Comparison of ENCODE assay signal across 19 cellular contexts in genomic region chr22:31332886-31333285, GRCh38. TPM values are rescaled to one million over a fixed set of nuclear protein-coding genes. Genes with fewer than 3 reads are reported as not detected.
DNase-seq lines count a peak whose midpoint lies in the region; ATAC-seq and TF ChIP-seq lines count a peak whose summit lies in the region.
"Had no signal": no experiment of that assay in that cellular context is flagged by ENCODE, and none has a peak within 500 bp of the region (broad histone marks: within the 10 kb centered on the region; RNA-seq: fewer than 3 reads in every experiment).

No MANE protein-coding gene starts in this region.

- H4K20me1 ChIP-seq in OCI-LY7 (ENCODE audit: insufficient read depth, low read length), result no peaks in the 10 kb centered on the region

- H3K27ac ChIP-seq in OCI-LY7 (ENCODE audit: low read depth, low read length, poor library complexity, severe bottlenecking) (no peak overlapping the region), right atrium auricular region (no peak overlapping the region), psoas muscle (no peak overlapping the region)
- H3K27ac ChIP-seq: brain microvascular endothelial cell, epithelial cell of prostate, spleen had no signal

- no peak overlapping the region for H3K4me3 Mint-ChIP-seq in activated naive CD4-positive, alpha-beta T cell treated with anti-CD3 and anti-CD28 coated beads for 36 hours
- H3K4me3 Mint-ChIP-seq in effector memory CD8-positive, alpha-beta T cell, result no peak overlapping the region
- no peak overlapping the region for H3K4me3 Mint-ChIP-seq in stimulated activated effector memory CD8-positive, alpha-beta T cell treated with anti-CD3 and anti-CD28 coated beads, Interleukin-12 subunit alpha, Interleukin-12 subunit beta, amount 100 ng/mL, for 72 hours
- H3K4me3 Mint-ChIP-seq: CD4-positive, CD25-positive, alpha-beta regulatory T cell had no signal

- ATAC-seq in effector memory CD8-positive, alpha-beta T cell (replicated peaks), result no peak
- no peak for ATAC-seq in stimulated activated effector memory CD8-positive, alpha-beta T cell treated with anti-CD3 and anti-CD28 coated beads, Interleukin-12 subunit alpha, Interleukin-12 subunit beta, amount 100 ng/mL, for 72 hours
- no peak for ATAC-seq in psoas muscle
- ATAC-seq: left lobe of liver had no signal

- H3K9me3 ChIP-seq in OCI-LY7 (ENCODE audit: low read length) (no peaks in the 10 kb centered on the region), right atrium auricular region (no peaks in the 10 kb centered on the region), psoas muscle (no peaks in the 10 kb centered on the region)
- H3K9me3 ChIP-seq: HAP-1, SK-N-SH, spleen had no signal

- CTCF ChIA-PET in activated naive CD4-positive, alpha-beta T cell treated with anti-CD3 and anti-CD28 coated beads for 36 hours (lab: Charles Lee), result interaction anchor here (0.7 kb wide), 1 partner anchor 337 kb away, joined by 5 read pairs; no protein-coding TSS in a partner anchor
- CTCF ChIA-PET in OCI-LY7 (lab: Charles Lee; ENCODE audit: unreplicated experiment), result no interaction called here

- TF ChIP-seq CTCF in OCI-LY7 (conservative IDR thresholded peaks at IDR 0.05; ENCODE audit: low read length), result no peak
- TF ChIP-seq CTCF in right atrium auricular region (IDR thresholded peaks at IDR 0.05), result no peak
- no peak for TF ChIP-seq CTCF in psoas muscle (IDR thresholded peaks at IDR 0.05)

- no peak for DNase-seq in activated naive CD4-positive, alpha-beta T cell treated with anti-CD3 and anti-CD28 coated beads for 36 hours
- DNase-seq in activated naive CD4-positive, alpha-beta T cell treated with Interleukin-2 at 50 U/mL for 16 hours, result no peak
- no peak for DNase-seq in OCI-LY7 (ENCODE audit: low spot score)
- no peak for DNase-seq in effector memory CD8-positive, alpha-beta T cell
- DNase-seq in stimulated activated effector memory CD8-positive, alpha-beta T cell treated with anti-CD3 and anti-CD28 coated beads, Interleukin-12 subunit alpha, Interleukin-12 subunit beta, amount 100 ng/mL, for 72 hours (ENCODE audit: low spot score in 2 of 2), result no peak
- no peak for DNase-seq in right atrium auricular region (ENCODE audit: low spot score)
- DNase-seq in NCI-H2227 treated with DMSO at 0.1 percent for 48 hours (lab: John Stamatoyannopoulos, UW), result no peak
- DNase-seq in psoas muscle, result no peak
- DNase-seq: brain microvascular endothelial cell; CD4-positive, CD25-positive, alpha-beta regulatory T cell; dermis blood vessel endothelial cell; KBM-7; NCI-H2081; RPMI8226; SK-N-SH; spleen had no signal

- no peaks in the 10 kb centered on the region for H3K9me3 Mint-ChIP-seq in activated naive CD4-positive, alpha-beta T cell treated with anti-CD3 and anti-CD28 coated beads for 36 hours
- H3K9me3 Mint-ChIP-seq in effector memory CD8-positive, alpha-beta T cell, result no peaks in the 10 kb centered on the region
- H3K9me3 Mint-ChIP-seq in stimulated activated effector memory CD8-positive, alpha-beta T cell treated with anti-CD3 and anti-CD28 coated beads, Interleukin-12 subunit alpha, Interleukin-12 subunit beta, amount 100 ng/mL, for 72 hours, result no peaks in the 10 kb centered on the region
- H3K9me3 Mint-ChIP-seq: CD4-positive, CD25-positive, alpha-beta regulatory T cell had no signal

- H3K4me3 ChIP-seq in OCI-LY7 (ENCODE audit: low read depth, low read length, poor library complexity, severe bottlenecking) (no peak overlapping the region), right atrium auricular region (no peak overlapping the region), psoas muscle (no peak overlapping the region)
- H3K4me3 ChIP-seq: HAP-1, spleen had no signal

- no peaks in the 10 kb centered on the region; the same call in 1 of the 2 replicates for H3K79me2 ChIP-seq in OCI-LY7 (ENCODE audit: insufficient read depth, low read depth, low read length)

- peak overlapping the region; percentile 60 for H3K27ac Mint-ChIP-seq in activated naive CD4-positive, alpha-beta T cell treated with anti-CD3 and anti-CD28 coated beads for 36 hours
- H3K27ac Mint-ChIP-seq in effector memory CD8-positive, alpha-beta T cell, result peak overlapping the region; percentile 18 to 64
- peak overlapping the region; percentile 88 for H3K27ac Mint-ChIP-seq in stimulated activated effector memory CD8-positive, alpha-beta T cell treated with anti-CD3 and anti-CD28 coated beads, Interleukin-12 subunit alpha, Interleukin-12 subunit beta, amount 100 ng/mL, for 72 hours

- no peaks in the 10 kb centered on the region for H3K27me3 ChIP-seq in right atrium auricular region
- no peaks in the 10 kb centered on the region for H3K27me3 ChIP-seq in psoas muscle (ENCODE audit: insufficient read depth in 3 of 3, low read length in 2 of 3)
- H3K27me3 ChIP-seq: brain microvascular endothelial cell, spleen had no signal

- peaks cover 49% of the 10 kb centered on the region for H3K36me3 Mint-ChIP-seq in activated naive CD4-positive, alpha-beta T cell treated with anti-CD3 and anti-CD28 coated beads for 36 hours (ENCODE audit: low read depth)
- H3K36me3 Mint-ChIP-seq in effector memory CD8-positive, alpha-beta T cell (ENCODE audit: insufficient read depth), result peaks cover 48% of the 10 kb centered on the region
- peaks cover 90% of the 10 kb centered on the region for H3K36me3 Mint-ChIP-seq in stimulated activated effector memory CD8-positive, alpha-beta T cell treated with anti-CD3 and anti-CD28 coated beads, Interleukin-12 subunit alpha, Interleukin-12 subunit beta, amount 100 ng/mL, for 72 hours

- 69 to 88% (median 83%) methylated on average over 1 of the region's 1 CpG for WGBS in psoas muscle, 3 donors

- H3K4me1 Mint-ChIP-seq in activated naive CD4-positive, alpha-beta T cell treated with anti-CD3 and anti-CD28 coated beads for 36 hours (ENCODE audit: low read depth), result peaks cover 53% of the 10 kb centered on the region
- peaks cover 28 to 31% of the 10 kb centered on the region in 2 donors for H3K4me1 Mint-ChIP-seq in effector memory CD8-positive, alpha-beta T cell (ENCODE audit: low read depth in 2 of 2)
- peaks cover 46% of the 10 kb centered on the region for H3K4me1 Mint-ChIP-seq in stimulated activated effector memory CD8-positive, alpha-beta T cell treated with anti-CD3 and anti-CD28 coated beads, Interleukin-12 subunit alpha, Interleukin-12 subunit beta, amount 100 ng/mL, for 72 hours

- no peaks in the 10 kb centered on the region for H3K9me2 ChIP-seq in OCI-LY7 (ENCODE audit: insufficient read depth, low read length)
- H3K9me2 ChIP-seq: SK-N-SH had no signal

- H3K36me3 ChIP-seq in OCI-LY7 (ENCODE audit: insufficient read depth, low read length) (peaks cover 93% of the 10 kb centered on the region), right atrium auricular region (peaks cover 79% of the 10 kb centered on the region), psoas muscle (ENCODE audit: insufficient read depth in 1 of 2, low read depth in 1 of 2) (peaks cover 2 to 85% of the 10 kb centered on the region in 2 donors)

- POLR2A ChIA-PET in OCI-LY7 (lab: Charles Lee), result no interaction called here

- no peak overlapping the region for H3K4me2 ChIP-seq in OCI-LY7 (ENCODE audit: low read length)
- H3K4me2 ChIP-seq: SK-N-SH had no signal

- BruUV-seq in OCI-LY7 (replicated peaks; lab: Mats Ljungman, UMichigan), result TSS peak; percentile 16

- H2AFZ ChIP-seq in OCI-LY7 (ENCODE audit: low read length), result no peak overlapping the region

- H3K4me1 ChIP-seq in OCI-LY7 (ENCODE audit: insufficient read depth, low read length, poor library complexity, severe bottlenecking) (no peaks in the 10 kb centered on the region), right atrium auricular region (no peaks in the 10 kb centered on the region), psoas muscle (peaks cover 30% of the 10 kb centered on the region)
- H3K4me1 ChIP-seq: HAP-1 had no signal

- intact Hi-C loops in activated naive CD4-positive, alpha-beta T cell treated with anti-CD3 and anti-CD28 coated beads for 36 hours (cut with micrococcal nuclease), result no loop called here
- intact Hi-C loops in OCI-LY7 (cut with micrococcal nuclease; ENCODE audit: unreplicated experiment), result no loop called here
- intact Hi-C loops in psoas muscle (cut with DNase I), result no loop called here

- no peaks in the 10 kb centered on the region for H3K27me3 Mint-ChIP-seq in activated naive CD4-positive, alpha-beta T cell treated with anti-CD3 and anti-CD28 coated beads for 36 hours (ENCODE audit: low read depth)
- H3K27me3 Mint-ChIP-seq in effector memory CD8-positive, alpha-beta T cell, result no peaks in the 10 kb centered on the region
- H3K27me3 Mint-ChIP-seq: CD4-positive, CD25-positive, alpha-beta regulatory T cell had no signal

RNA-seq across cellular contexts. Expression of gene PATZ1, which starts 13.3 kb away (rescaled TPM):
- 10 to 100 TPM; 18.5 to 19.4 TPM for total RNA-seq in activated naive CD4-positive, alpha-beta T cell treated with anti-CD3 and anti-CD28 coated beads for 36 hours
- total RNA-seq in OCI-LY7 (2014; rRNA removed; shearing (Covaris generic)), result 47.7 and 53.4 TPM in 2 replicates
- 44.3 and 49.2 TPM in 2 replicates for total RNA-seq in OCI-LY7 (2022)
- 10 to 100 TPM in 1 of 2 donors, 1 to 10 TPM in 1; 9.2 to 15.5 TPM for total RNA-seq in right atrium auricular region
- total RNA-seq in psoas muscle, result 10 to 100 TPM in 3 of 4 donors, 1 to 10 TPM in 1; 7.4 to 14.2 (median 11.3) TPM
- polyA plus RNA-seq in psoas muscle, result 1 to 10 TPM; 5.2 to 9.2 (median 7.3) TPM

RNA-seq across cellular contexts. Expression of gene PIK3IP1, which starts 40.6 kb away (rescaled TPM):
- total RNA-seq in activated naive CD4-positive, alpha-beta T cell treated with anti-CD3 and anti-CD28 coated beads for 36 hours, result 10 to 100 TPM; 27.4 to 28.6 TPM
- 15.9 and 20.4 TPM in 2 replicates for total RNA-seq in OCI-LY7 (2014; rRNA removed; shearing (Covaris generic))
- total RNA-seq in OCI-LY7 (2022), result 17.0 and 17.1 TPM in 2 replicates
- 10 to 100 TPM; 14.6 to 17.6 TPM for total RNA-seq in right atrium auricular region
- 10 to 100 TPM in 1 of 4 donors, 1 to 10 TPM in 3; 3.4 to 11.6 (median 6.3) TPM for total RNA-seq in psoas muscle
- 10 to 100 TPM in 1 of 3 donors, 1 to 10 TPM in 2; 2.0 to 10.8 (median 8.4) TPM for polyA plus RNA-seq in psoas muscle
